Comparison of ENCODE assay signal across 11 cellular contexts in genomic region chr1:167491586-167492408, GRCh38. TPM values are rescaled to one million over a fixed set of nuclear protein-coding genes. Genes with fewer than 3 reads are reported as not detected.
DNase-seq lines count a peak whose midpoint lies in the region; ATAC-seq and TF ChIP-seq lines count a peak whose summit lies in the region.
"Had no signal": no experiment of that assay in that cellular context is flagged by ENCODE, and none has a peak within 500 bp of the region (broad histone marks: within the 10 kb centered on the region; RNA-seq: fewer than 3 reads in every experiment).

No MANE protein-coding gene starts in this region.

- peak overlapping the region; percentile 83 to 90 for H3K4me3 Mint-ChIP-seq in activated T-cell treated with anti-CD3 and anti-CD28 coated beads, Interleukin-2, amount 50 U/mL, for 72 hours

- peak; percentile 59 to 65 for ATAC-seq in activated T-cell treated with anti-CD3 and anti-CD28 coated beads, Interleukin-2, amount 50 U/mL, for 72 hours (replicated peaks in 1 of 2)
- no peak for ATAC-seq in psoas muscle
- ATAC-seq in GM18498 (IDR thresholded peaks at IDR 0.05; ENCODE audit: unreplicated experiment) = no peak
- ATAC-seq: esophagus mucosa had no signal

- no peak overlapping the region for H2BK5ac ChIP-seq in mesendoderm (ENCODE audit: low read length)

- no peaks in the 10 kb centered on the region for H3K9me3 ChIP-seq in psoas muscle

- no peak overlapping the region for H3K56ac ChIP-seq in mesendoderm (ENCODE audit: low read length)

- H3K4me3 ChIP-seq in mesendoderm (ENCODE audit: low read length) (no peak overlapping the region), psoas muscle (no peak overlapping the region)

- H3K27me3 ChIP-seq in mesendoderm (ENCODE audit: insufficient read depth, low read length, poor library complexity) (no peaks in the 10 kb centered on the region), psoas muscle (ENCODE audit: insufficient read depth in 3 of 3, low read length in 2 of 3) (peaks cover 0 to 2% (median 0%) of the 10 kb centered on the region in 3 donors)

- no peak overlapping the region for H3K9ac ChIP-seq in mesendoderm (ENCODE audit: low read length)

- H3K27me3 Mint-ChIP-seq in activated T-cell treated with anti-CD3 and anti-CD28 coated beads, Interleukin-2, amount 50 U/mL, for 72 hours (ENCODE audit: low read depth) = no peaks in the 10 kb centered on the region

- TF ChIP-seq CTCF in GM20000 (IDR thresholded peaks at IDR 0.05; ENCODE audit: extremely low read depth, missing control alignments) = no peak
- no peak for TF ChIP-seq CTCF in psoas muscle (IDR thresholded peaks at IDR 0.05)

- H4K5ac ChIP-seq in mesendoderm (ENCODE audit: low read length) = no peak overlapping the region

- WGBS in mesendoderm (ENCODE audit: extremely low coverage, insufficient coverage, low lambda C conversion rate) = no CpG with 5 or more reads among the region's 12 CpGs
- WGBS in psoas muscle, 3 donors = 71 to 72% (median 71%) methylated on average over 12 of the region's 12 CpGs

- intact Hi-C loops in psoas muscle (cut with DNase I) = no loop called here

- no peak overlapping the region for H2BK120ac ChIP-seq in mesendoderm (ENCODE audit: low read depth, low read length)

- H3K27ac ChIP-seq in mesendoderm (ENCODE audit: low read depth, low read length) (no peak overlapping the region), psoas muscle (no peak overlapping the region)

- H3K36me3 ChIP-seq in mesendoderm (ENCODE audit: control insufficient read depth, insufficient read depth, low read length) = no peaks in the 10 kb centered on the region
- no peaks in the 10 kb centered on the region for H3K36me3 ChIP-seq in psoas muscle (ENCODE audit: insufficient read depth in 1 of 2, low read depth in 1 of 2)

- no peak overlapping the region for H2AK5ac ChIP-seq in mesendoderm (ENCODE audit: low read length)

- no peaks in the 10 kb centered on the region for H3K9me3 Mint-ChIP-seq in activated T-cell treated with anti-CD3 and anti-CD28 coated beads, Interleukin-2, amount 50 U/mL, for 72 hours

- H3K27ac Mint-ChIP-seq in activated T-cell treated with anti-CD3 and anti-CD28 coated beads, Interleukin-2, amount 50 U/mL, for 72 hours = peak overlapping the region; percentile 93

- peaks cover 8% of the 10 kb centered on the region for H3K4me1 ChIP-seq in mesendoderm (ENCODE audit: control insufficient read depth, low read depth, low read length)
- no peaks in the 10 kb centered on the region for H3K4me1 ChIP-seq in psoas muscle

- H3K4me1 Mint-ChIP-seq in activated T-cell treated with anti-CD3 and anti-CD28 coated beads, Interleukin-2, amount 50 U/mL, for 72 hours (ENCODE audit: low read depth) = peaks cover 99% of the 10 kb centered on the region

- no peak overlapping the region for H3K4ac ChIP-seq in mesendoderm (ENCODE audit: low read depth, low read length)

- no peak overlapping the region for H2BK15ac ChIP-seq in mesendoderm (replicated peaks; ENCODE audit: low read depth)

- H3K23ac ChIP-seq in mesendoderm (ENCODE audit: low read length) = no peak overlapping the region

- no peak overlapping the region for H3K18ac ChIP-seq in mesendoderm (ENCODE audit: low read length)

- peak; percentile 61 for DNase-seq in ELF-1 (ENCODE audit: low read depth, low spot score)
- peak; percentile 71 for DNase-seq in MV-4-11 (lab: John Stamatoyannopoulos, UW)
- peak in 1 of 2 donors; percentile 66 for DNase-seq in activated T-cell treated with anti-CD3 and anti-CD28 coated beads, Interleukin-2, amount 50 U/mL, for 72 hours
- DNase-seq in mesendoderm = peak; percentile 74
- DNase-seq in amygdala (lab: John Stamatoyannopoulos, UW) = no peak
- no peak for DNase-seq in GM20000 (ENCODE audit: low spot score)
- DNase-seq in psoas muscle = no peak
- DNase-seq: Calu3, kidney had no signal

- no peak overlapping the region for H3K4me2 ChIP-seq in mesendoderm (ENCODE audit: low read length)

- no peak overlapping the region for H4K8ac ChIP-seq in mesendoderm (ENCODE audit: low read depth, low read length)

- H3K36me3 Mint-ChIP-seq in activated T-cell treated with anti-CD3 and anti-CD28 coated beads, Interleukin-2, amount 50 U/mL, for 72 hours (ENCODE audit: insufficient read depth in 2 of 2) = peaks cover 4 to 11% of the 10 kb centered on the region in 2 donors

- no peaks in the 10 kb centered on the region for H3K79me2 ChIP-seq in mesendoderm (ENCODE audit: control insufficient read depth, insufficient read depth, low read length)

- H3K79me1 ChIP-seq in mesendoderm (ENCODE audit: low read length) = no peaks in the 10 kb centered on the region

RNA-seq across cellular contexts. Expression of gene CD247, which starts 26.5 kb away (rescaled TPM):
- total RNA-seq in activated T-cell treated with anti-CD3 and anti-CD28 coated beads, Interleukin-2, amount 50 U/mL, for 72 hours = 100 to 1,000 TPM; 160 to 178 TPM
- polyA plus RNA-seq in mesendoderm (2013, experiment 1 of 2) = 2.9 TPM
- polyA plus RNA-seq in mesendoderm (2013, experiment 2 of 2) = 3.9 TPM
- 1 to 10 TPM in 2 of 4 donors, under 1 TPM in 2; 0.18 to 1.2 (median 0.88) TPM for total RNA-seq in psoas muscle
- polyA plus RNA-seq in psoas muscle = 1 to 10 TPM in 1 of 3 donors, under 1 TPM in 2; 0.25 to 1.9 (median 0.55) TPM

Comparison
In these comparisons a context has a peak if more than half of its experiments do, and no peak if none do; other contexts are left out.
1. DNase-seq: peak in ELF-1 (single experiment), MV-4-11 (single experiment) and mesendoderm (single experiment); none in amygdala (0 of 56), GM20000 (single experiment) and psoas muscle (0 of 2).
2. ATAC-seq: peak in activated T-cell treated with anti-CD3 and anti-CD28 coated beads, Interleukin-2, amount 50 U/mL, for 72 hours (2 of 2); none in psoas muscle (0 of 4) and GM18498 (single experiment).
3. RNA of gene CD247, which starts 26.5 kb away (total RNA-seq): 160 to 178 TPM in activated T-cell treated with anti-CD3 and anti-CD28 coated beads, Interleukin-2, amount 50 U/mL, for 72 hours; 0.18 to 1.2 TPM in psoas muscle; every median in the first group is over 10 times any median in the second.